Comparison of ENCODE assay signal across 8 cellular contexts in genomic region chr11:66619080-66619554, GRCh38. TPM values are rescaled to one million over a fixed set of nuclear protein-coding genes. Genes with fewer than 3 reads are reported as not detected.
DNase-seq lines count a peak whose midpoint lies in the region; ATAC-seq and TF ChIP-seq lines count a peak whose summit lies in the region.

No MANE protein-coding gene starts in this region.

- peak overlapping the region; percentile 99 for H3K27ac Mint-ChIP-seq in central memory CD8-positive, alpha-beta T cell (ENCODE audit: low read depth)

- H3K4me3 Mint-ChIP-seq in central memory CD8-positive, alpha-beta T cell, result peak overlapping the region; percentile 97

- no peaks in the 10 kb centered on the region for H3K9me3 Mint-ChIP-seq in central memory CD8-positive, alpha-beta T cell

- H3K36me3 Mint-ChIP-seq in central memory CD8-positive, alpha-beta T cell (ENCODE audit: insufficient read depth), result peaks cover 74% of the 10 kb centered on the region

- peaks cover 80% of the 10 kb centered on the region for H3K4me1 Mint-ChIP-seq in central memory CD8-positive, alpha-beta T cell

- WGBS in urinary bladder, result 19% methylated on average over 4 of the region's 4 CpGs

- no peaks in the 10 kb centered on the region for H3K4me1 ChIP-seq in urinary bladder (ENCODE audit: insufficient read depth)

- no peak for DNase-seq in GM06990 (ENCODE audit: extremely low read depth, insufficient read length)
- DNase-seq in NOMO-1 treated with DMSO at 0.1 percent for 48 hours (lab: John Stamatoyannopoulos, UW; ENCODE audit: unreplicated experiment), result peak; percentile 94
- DNase-seq in central memory CD8-positive, alpha-beta T cell (ENCODE audit: low spot score in 2 of 2), result peak in 1 of 2 donors; percentile 45
- peak; percentile 79 to 80 for DNase-seq in lung microvascular endothelial cell (ENCODE audit: low read depth in 2 of 2)
- no peak for DNase-seq in DMS153 treated with DMSO at 0.1 percent for 48 hours (lab: John Stamatoyannopoulos, UW; ENCODE audit: unreplicated experiment)
- no peak for DNase-seq in SHP77 (lab: John Stamatoyannopoulos, UW)
- DNase-seq in stimulated activated CD4-positive, alpha-beta T cell treated with anti-CD3 and anti-CD28 coated beads, Interleukin-12 subunit alpha, Interleukin-12 subunit beta, amount 100 ng/mL, for 4 hours, result no peak

- H3K4me3 ChIP-seq in GM06990 (replicated peaks; ENCODE audit: low read depth, low read length), result peak overlapping the region; percentile 97
- peak overlapping the region; percentile 85 for H3K4me3 ChIP-seq in urinary bladder (ENCODE audit: low read depth, low read length)

- TF ChIP-seq CTCF in GM06990 (IDR thresholded peaks at IDR 0.05; ENCODE audit: insufficient read depth, low read length, poor library complexity, severe bottlenecking), result no peak

- H3K36me3 ChIP-seq in GM06990 (ENCODE audit: control insufficient read depth, insufficient read depth, low read length) (peaks cover 11% of the 10 kb centered on the region), urinary bladder (ENCODE audit: insufficient read depth) (no peaks in the 10 kb centered on the region)

- no peaks in the 10 kb centered on the region for H3K27me3 ChIP-seq in GM06990 (replicated peaks; ENCODE audit: control insufficient read depth, insufficient read depth, low read length)

- H3K27ac ChIP-seq in urinary bladder (ENCODE audit: low read depth), result peak overlapping the region; percentile 73

- H3K27me3 Mint-ChIP-seq in central memory CD8-positive, alpha-beta T cell, result no peaks in the 10 kb centered on the region

- ATAC-seq in central memory CD8-positive, alpha-beta T cell (replicated peaks; ENCODE audit: extremely low read depth, poor library complexity, severe bottlenecking), result peak; percentile 50

RNA-seq across cellular contexts. Expression of gene RBM14, which starts 2.7 kb away (rescaled TPM):
- total RNA-seq in lung microvascular endothelial cell (12.9 and 15.1 TPM in 2 replicates), urinary bladder (49.9 TPM)
- 41.6 TPM for polyA plus RNA-seq in urinary bladder

RNA-seq across cellular contexts. Expression of gene RBM4, which starts 19.4 kb away (rescaled TPM):
- total RNA-seq in lung microvascular endothelial cell (105 and 106 TPM in 2 replicates), urinary bladder (96.0 TPM)
- polyA plus RNA-seq in urinary bladder, result 108 TPM

RNA-seq across cellular contexts. Expression of gene CCS, which starts 26.1 kb away (rescaled TPM):
- total RNA-seq in lung microvascular endothelial cell (21.2 and 25.5 TPM in 2 replicates), urinary bladder (31.7 TPM)
- polyA plus RNA-seq in urinary bladder, result 64.7 TPM

RNA-seq across cellular contexts. Expression of gene CCDC87, which starts 26.3 kb away (rescaled TPM):
- under 0.01 and 0.20 TPM in 2 replicates for total RNA-seq in lung microvascular endothelial cell
- total RNA-seq in urinary bladder, result not detected
- polyA plus RNA-seq in urinary bladder, result 0.43 TPM

RNA-seq across cellular contexts. Expression of gene CTSF, which starts 50.7 kb away (rescaled TPM):
- total RNA-seq in lung microvascular endothelial cell (18.5 and 49.6 TPM in 2 replicates), urinary bladder (22.8 TPM)
- polyA plus RNA-seq in urinary bladder, result 92.1 TPM

Comparison
In these comparisons a context has a peak if more than half of its experiments do, and no peak if none do; other contexts are left out.
1. DNase-seq: peak in NOMO-1 treated with DMSO at 0.1 percent for 48 hours (single experiment) and lung microvascular endothelial cell (2 of 2); none in GM06990 (single experiment), DMS153 treated with DMSO at 0.1 percent for 48 hours (single experiment), SHP77 (0 of 2) and stimulated activated CD4-positive, alpha-beta T cell treated with anti-CD3 and anti-CD28 coated beads, Interleukin-12 subunit alpha, Interleukin-12 subunit beta, amount 100 ng/mL, for 4 hours (single experiment).